ENCODE assay signal across 21 cellular contexts in the genomic region with DNA sequence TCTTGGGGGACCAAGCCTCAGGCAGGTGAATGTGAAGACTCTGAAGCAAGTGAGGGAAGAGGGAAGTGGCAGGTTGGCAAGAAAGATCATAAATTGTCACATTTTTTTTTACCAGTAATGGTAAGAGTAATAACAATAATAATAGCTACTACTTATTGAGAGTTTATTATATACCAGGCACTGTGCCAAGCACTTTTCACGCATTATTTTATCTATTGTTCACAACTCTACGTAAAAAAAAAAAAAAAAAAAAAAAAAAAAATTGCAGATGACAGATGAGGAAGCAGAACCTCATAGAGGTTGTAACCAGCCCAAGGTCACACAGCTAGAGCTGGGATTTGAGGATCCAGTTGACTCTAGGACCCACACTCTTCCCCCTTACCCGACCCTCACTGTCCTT. TPM values are rescaled to one million over a fixed set of nuclear protein-coding genes. Genes with fewer than 3 reads are reported as not detected.
DNase-seq lines count a peak whose midpoint lies in the region; ATAC-seq and TF ChIP-seq lines count a peak whose summit lies in the region.
"Had no signal": no experiment of that assay in that cellular context is flagged by ENCODE, and none has a peak within 500 bp of the region (broad histone marks: within the 10 kb centered on the region; RNA-seq: fewer than 3 reads in every experiment).

No MANE protein-coding gene starts in this region.

- H3K36me3 ChIP-seq in right atrium auricular region (no peaks in the 10 kb centered on the region), esophagus squamous epithelium (no peaks in the 10 kb centered on the region), sigmoid colon (no peaks in the 10 kb centered on the region), BE2C (no peaks in the 10 kb centered on the region)
- H3K36me3 ChIP-seq: BLaER1 had no signal

- peaks cover 0 to 59% of the 10 kb centered on the region in 2 donors for H3K4me1 ChIP-seq in right atrium auricular region
- H3K4me1 ChIP-seq in esophagus squamous epithelium: peaks cover 0 to 97% (median 41%) of the 10 kb centered on the region in 3 donors
- peaks cover 0 to 47% (median 37%) of the 10 kb centered on the region in 4 donors for H3K4me1 ChIP-seq in sigmoid colon
- 0 out of 2 replicates have a peak, but pooled peaks cover 6% of the 10 kb centered on the region for H3K4me1 ChIP-seq in BE2C

- no peaks in the 10 kb centered on the region for H3K9me3 ChIP-seq in right atrium auricular region
- H3K9me3 ChIP-seq in esophagus squamous epithelium: no peaks in the 10 kb centered on the region
- no peaks in the 10 kb centered on the region for H3K9me3 ChIP-seq in sigmoid colon
- no peaks in the 10 kb centered on the region for H3K9me3 ChIP-seq in BE2C
- H3K9me3 ChIP-seq: A549, BLaER1 had no signal

- WGBS in esophagus squamous epithelium, 2 donors: 28 to 48% methylated on average over 2 to 3 of the region's 3 CpGs
- WGBS in sigmoid colon, 2 donors: 57 to 66% methylated on average over 3 of the region's 3 CpGs

- H3K27ac Mint-ChIP-seq in activated naive CD4-positive, alpha-beta T cell treated with anti-CD3 and anti-CD28 coated beads, Interleukin-2, amount 50 U/mL, for 72 hours: no peak overlapping the region

- intact Hi-C loops in cardiac septum (cut with DNase I) (no loop called here), esophagus squamous epithelium (cut with DNase I) (no loop called here), sigmoid colon (cut with DNase I) (no loop called here)

- H3K36me3 Mint-ChIP-seq in activated naive CD4-positive, alpha-beta T cell treated with anti-CD3 and anti-CD28 coated beads, Interleukin-2, amount 50 U/mL, for 72 hours: no peaks in the 10 kb centered on the region

- no peak for TF ChIP-seq POLR2A in esophagus squamous epithelium (IDR thresholded peaks at IDR 0.05)
- no peak for TF ChIP-seq POLR2A in sigmoid colon (IDR thresholded peaks at IDR 0.05)

- no peak overlapping the region for H3K4me3 ChIP-seq in right atrium auricular region
- H3K4me3 ChIP-seq in esophagus squamous epithelium: no peak overlapping the region
- H3K4me3 ChIP-seq in sigmoid colon: no peak overlapping the region
- no peak overlapping the region for H3K4me3 ChIP-seq in BE2C (ENCODE audit: low read depth, low read length)
- H3K4me3 ChIP-seq: A549, BLaER1 had no signal

- TF ChIP-seq EP300 in sigmoid colon (IDR thresholded peaks at IDR 0.05): no peak

- DNase-seq in right atrium auricular region (ENCODE audit: low spot score) (no peak), cardiac septum (ENCODE audit: low spot score) (no peak), esophagus squamous epithelium (lab: John Stamatoyannopoulos, UW) (no peak), sigmoid colon (no peak), BE2C (no peak)
- DNase-seq in activated naive CD4-positive, alpha-beta T cell treated with anti-CD3 and anti-CD28 coated beads, Interleukin-2, amount 50 U/mL, for 72 hours (ENCODE audit: low spot score in 2 of 2): no peak
- no peak for DNase-seq in stimulated activated CD4-positive, alpha-beta T cell treated with anti-CD3 and anti-CD28 coated beads, Interleukin-4, amount 100 ng/mL, for 4 hours
- DNase-seq: CD4-positive, alpha-beta memory T cell; GF-D8; H9; KG1; MV-4-11; NCI-H1436 treated with DMSO at 0.1 percent for 48 hours; NCI-H2029; NCI-H345; NCI-H524 treated with DMSO at 0.1 percent for 48 hours had no signal

- ATAC-seq in activated naive CD4-positive, alpha-beta T cell treated with anti-CD3 and anti-CD28 coated beads, Interleukin-2, amount 50 U/mL, for 72 hours: no peak
- ATAC-seq in GM18907 (IDR thresholded peaks at IDR 0.05; ENCODE audit: unreplicated experiment): no peak
- ATAC-seq: A549, HepG2 had no signal

- H3K27ac ChIP-seq in right atrium auricular region (peak overlapping the region; percentile 13 to 21), esophagus squamous epithelium (peak overlapping the region in 3 of 4 donors; percentile 25 to 67 (median 57)), sigmoid colon (peak overlapping the region; percentile 37 to 83 (median 45))
- H3K27ac ChIP-seq: BLaER1 had no signal

- no peaks in the 10 kb centered on the region for H3K27me3 ChIP-seq in right atrium auricular region
- H3K27me3 ChIP-seq in esophagus squamous epithelium: no peaks in the 10 kb centered on the region
- no peaks in the 10 kb centered on the region for H3K27me3 ChIP-seq in sigmoid colon
- H3K27me3 ChIP-seq in BE2C: no peaks in the 10 kb centered on the region

- TF ChIP-seq CTCF in right atrium auricular region (IDR thresholded peaks at IDR 0.05) (no peak), esophagus squamous epithelium (IDR thresholded peaks at IDR 0.05) (no peak), sigmoid colon (IDR thresholded peaks at IDR 0.05) (no peak), BE2C (IDR thresholded peaks at IDR 0.05; ENCODE audit: low read depth, low read length) (no peak)

- no peaks in the 10 kb centered on the region for H3K9me3 Mint-ChIP-seq in activated naive CD4-positive, alpha-beta T cell treated with anti-CD3 and anti-CD28 coated beads, Interleukin-2, amount 50 U/mL, for 72 hours
- H3K9me3 Mint-ChIP-seq: CD4-positive, alpha-beta memory T cell had no signal

RNA-seq across cellular contexts. Expression of gene TSC22D3, which starts 40.9 kb away (rescaled TPM):
- 100 to 1,000 TPM; 184 to 193 TPM for total RNA-seq in right atrium auricular region
- 33.0 TPM for total RNA-seq in cardiac septum
- 100 to 1,000 TPM in 3 of 4 donors, 10 to 100 TPM in 1; 50.2 to 558 (median 140) TPM for total RNA-seq in esophagus squamous epithelium
- total RNA-seq in sigmoid colon: 100 to 1,000 TPM; 232 to 551 (median 473) TPM
- polyA plus RNA-seq in sigmoid colon: 100 to 1,000 TPM in 1 of 3 donors, 10 to 100 TPM in 2; 40.5 to 272 (median 64.9) TPM
- 10 to 100 TPM; 41.1 to 80.3 TPM for total RNA-seq in activated naive CD4-positive, alpha-beta T cell treated with anti-CD3 and anti-CD28 coated beads, Interleukin-2, amount 50 U/mL, for 72 hours
- 35.8 TPM for polyA plus RNA-seq in BE2C (2012; ENCODE audit: insufficient read depth, insufficient read length, low read depth)

RNA-seq across cellular contexts. Expression of gene NCBP2L, which starts 42.9 kb away (rescaled TPM):
- not detected for total RNA-seq in right atrium auricular region
- not detected for total RNA-seq in cardiac septum
- not detected for total RNA-seq in esophagus squamous epithelium
- total RNA-seq in sigmoid colon: not detected
- not detected for polyA plus RNA-seq in sigmoid colon
- not detected for total RNA-seq in activated naive CD4-positive, alpha-beta T cell treated with anti-CD3 and anti-CD28 coated beads, Interleukin-2, amount 50 U/mL, for 72 hours
- polyA plus RNA-seq in BE2C (2012; ENCODE audit: insufficient read depth, insufficient read length, low read depth): not detected
- total RNA-seq: CD4-positive, alpha-beta memory T cell; H9; HepG2; RPMI7951 had no signal
- polyA plus RNA-seq: A549; CD4-positive, alpha-beta memory T cell; HepG2 had no signal
